ENCODE assay signal across 6 cellular contexts in genomic region chr4:68378226-68378625, GRCh38.
"Had no signal": no experiment of that assay in that cellular context is flagged by ENCODE, and none has a peak within 500 bp of the region (broad histone marks: within the 10 kb centered on the region; RNA-seq: fewer than 3 reads in every experiment).

No MANE protein-coding gene starts in this region.

- H3K4me3 Mint-ChIP-seq: GM23338, H9 had no signal

- DNase-seq: H9, HCEC 1CT, KG1 had no signal

- H3K4me3 ChIP-seq: GM23338, K562 had no signal

- H3K27ac Mint-ChIP-seq: GM23338, H9 had no signal

- ATAC-seq: GM23338, HepG2, K562 had no signal

- H3K4me2 ChIP-seq: GM23338 had no signal

- H3K9me3 Mint-ChIP-seq: GM23338, H9 had no signal
